In genomic region chr1:234311414-234311813, GRCh38 we compare ENCODE assay signal across 32 cellular contexts.
"Had no signal": no experiment of that assay in that cellular context is flagged by ENCODE, and none has a peak within 500 bp of the region (broad histone marks: within the 10 kb centered on the region; RNA-seq: fewer than 3 reads in every experiment).

No MANE protein-coding gene starts in this region.

- H3K4me3 ChIP-seq: colonic mucosa, esophagus muscularis mucosa, heart right ventricle, lower lobe of right lung, mucosa of descending colon, prostate gland, right atrium auricular region, smooth muscle cell, transverse colon, upper lobe of right lung, uterus had no signal

- H3K36me3 Mint-ChIP-seq: memory B cell; mesothelial cell of epicardium; naive thymus-derived CD4-positive, alpha-beta T cell had no signal

- H3K9me3 ChIP-seq: colonic mucosa, esophagus muscularis mucosa, heart right ventricle, lower lobe of right lung, mucosa of descending colon, prostate gland, right atrium auricular region, transverse colon, upper lobe of right lung, uterus had no signal

- H3K27me3 ChIP-seq: colonic mucosa, right atrium auricular region, transverse colon, upper lobe of right lung, uterus had no signal

- H3K27ac Mint-ChIP-seq: dendritic cell treated with granulocyte-macrophage colony-stimulating factor and Interleukin-4, amounts not matched to agents 40 ng/mL and 50 ng/mL, for 4 days; endodermal cell; memory B cell; mesothelial cell of epicardium; stimulated activated effector memory CD8-positive, alpha-beta T cell treated with anti-CD3 and anti-CD28 coated beads, Interleukin-12 subunit alpha, Interleukin-12 subunit beta, amount 100 ng/mL, for 72 hours had no signal

- H3K27ac ChIP-seq: colonic mucosa, esophagus muscularis mucosa, heart right ventricle, lower lobe of right lung, prostate gland, right atrium auricular region, transverse colon, upper lobe of right lung, uterus had no signal

- DNase-seq: colonic mucosa; effector CD8-positive, alpha-beta T cell; endodermal cell; foreskin melanocyte; glutamatergic neuron; heart right ventricle; hippocampal formation; kidney glomerular epithelial cell; left colon; left ventricle myocardium superior; lower lobe of right lung; mucosa of descending colon; naive thymus-derived CD4-positive, alpha-beta T cell; nephron progenitor cell; nucleus accumbens; stimulated activated CD4-positive, alpha-beta T cell treated with anti-CD3 and anti-CD28 coated beads, Interleukin-12 subunit alpha, Interleukin-12 subunit beta, amount 100 ng/mL, for 4 hours; stimulated activated CD4-positive, alpha-beta T cell treated with anti-CD3 and anti-CD28 coated beads, Interleukin-1b, Interleukin-23, amount 100 ng/mL, for 48 hours; stimulated activated CD4-positive, alpha-beta T cell treated with anti-CD3 and anti-CD28 coated beads, Interleukin-4, amount 100 ng/mL, for 24 hours; stimulated activated naive CD4-positive, alpha-beta T cell treated with Interleukin-2 at 50 U/mL for 16 hours; transverse colon; upper lobe of right lung; uterus had no signal

- H3K4me3 Mint-ChIP-seq: dendritic cell treated with granulocyte-macrophage colony-stimulating factor and Interleukin-4, amounts not matched to agents 40 ng/mL and 50 ng/mL, for 4 days; endodermal cell; memory B cell; mesothelial cell of epicardium; naive thymus-derived CD4-positive, alpha-beta T cell; nephron progenitor cell; stimulated activated effector memory CD8-positive, alpha-beta T cell treated with anti-CD3 and anti-CD28 coated beads, Interleukin-12 subunit alpha, Interleukin-12 subunit beta, amount 100 ng/mL, for 72 hours had no signal

- H3K36me3 ChIP-seq: colonic mucosa, esophagus muscularis mucosa, heart right ventricle, lower lobe of right lung, prostate gland, right atrium auricular region, transverse colon, upper lobe of right lung, uterus had no signal

- FAIRE-seq: islet of Langerhans had no signal

- H3K4me1 ChIP-seq: colonic mucosa, prostate gland, right atrium auricular region, uterus had no signal

- H3K4me2 ChIP-seq: smooth muscle cell had no signal

- ATAC-seq: heart right ventricle; left colon; left ventricle myocardium superior; lower lobe of right lung; mucosa of descending colon; naive thymus-derived CD4-positive, alpha-beta T cell; sciatic nerve; stimulated activated effector memory CD8-positive, alpha-beta T cell treated with anti-CD3 and anti-CD28 coated beads, Interleukin-12 subunit alpha, Interleukin-12 subunit beta, amount 100 ng/mL, for 72 hours; upper lobe of right lung had no signal

- H3K9me3 Mint-ChIP-seq: dendritic cell treated with granulocyte-macrophage colony-stimulating factor and Interleukin-4, amounts not matched to agents 40 ng/mL and 50 ng/mL, for 4 days; endodermal cell; memory B cell; mesothelial cell of epicardium; naive thymus-derived CD4-positive, alpha-beta T cell; nephron progenitor cell; stimulated activated effector memory CD8-positive, alpha-beta T cell treated with anti-CD3 and anti-CD28 coated beads, Interleukin-12 subunit alpha, Interleukin-12 subunit beta, amount 100 ng/mL, for 72 hours had no signal

- H3K4me1 Mint-ChIP-seq: mesothelial cell of epicardium had no signal
